In the genomic region with DNA sequence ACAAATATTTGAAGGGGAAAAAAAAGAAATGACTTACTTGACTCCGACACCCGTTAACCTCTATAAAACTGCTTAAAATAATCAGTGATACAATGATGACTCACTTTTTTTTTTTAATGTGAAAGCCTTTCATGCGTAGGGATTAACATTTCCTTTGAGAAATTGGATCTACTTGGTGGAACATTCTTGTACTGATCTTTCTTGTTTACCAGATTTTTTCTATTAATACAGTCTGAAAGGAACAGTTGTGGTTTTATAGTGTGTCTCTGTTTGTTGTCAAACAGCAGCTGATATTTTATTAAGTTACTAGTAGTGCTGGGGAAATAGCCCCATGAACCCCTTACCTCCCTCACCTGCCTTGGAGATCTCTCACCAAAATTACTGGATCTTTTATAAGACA, we compare ENCODE assay signal across 1 cellular context.
TF ChIP-seq lines count a peak whose summit lies in the region.

No MANE protein-coding gene starts in this region.

TF ChIP-seq in IMR-90, 13 proteins besides CTCF, POLR2A, EP300 and RAD21:
- no peak for TF ChIP-seq SMC3 (IDR thresholded peaks at IDR 0.05; ENCODE audit: low read depth, low read length)
- TF ChIP-seq FOS (IDR thresholded peaks at IDR 0.05; ENCODE audit: low read depth, low read length) = peak; percentile 83
- TF ChIP-seq MAFK (IDR thresholded peaks at IDR 0.05; ENCODE audit: low read depth, low read length) = no peak
- TF ChIP-seq, protein P1, sequence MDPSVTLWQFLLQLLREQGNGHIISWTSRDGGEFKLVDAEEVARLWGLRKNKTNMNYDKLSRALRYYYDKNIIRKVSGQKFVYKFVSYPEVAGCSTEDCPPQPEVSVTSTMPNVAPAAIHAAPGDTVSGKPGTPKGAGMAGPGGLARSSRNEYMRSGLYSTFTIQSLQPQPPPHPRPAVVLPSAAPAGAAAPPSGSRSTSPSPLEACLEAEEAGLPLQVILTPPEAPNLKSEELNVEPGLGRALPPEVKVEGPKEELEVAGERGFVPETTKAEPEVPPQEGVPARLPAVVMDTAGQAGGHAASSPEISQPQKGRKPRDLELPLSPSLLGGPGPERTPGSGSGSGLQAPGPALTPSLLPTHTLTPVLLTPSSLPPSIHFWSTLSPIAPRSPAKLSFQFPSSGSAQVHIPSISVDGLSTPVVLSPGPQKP (IDR thresholded peaks at IDR 0.05; ENCODE audit: borderline replicate concordance, low read depth, low read length) = no peak
- no peak for TF ChIP-seq NFE2L2 (IDR thresholded peaks at IDR 0.05; ENCODE audit: low read depth, low read length)
- no peak for TF ChIP-seq MXI1 (IDR thresholded peaks at IDR 0.05; ENCODE audit: borderline replicate concordance, low read depth, low read length)
- no peak for TF ChIP-seq RCOR1 (IDR thresholded peaks at IDR 0.05; ENCODE audit: insufficient replicate concordance, low read length)
- no peak for TF ChIP-seq CEBPB (IDR thresholded peaks at IDR 0.05; ENCODE audit: low read depth, low read length)
- TF ChIP-seq RFX5 (IDR thresholded peaks at IDR 0.05; ENCODE audit: low read depth, low read length) = no peak
- peak; percentile 32; the same call in 1 of the 2 replicates for TF ChIP-seq BHLHE40 (IDR thresholded peaks at IDR 0.05; ENCODE audit: low read depth, low read length)
- TF ChIP-seq CHD1 (IDR thresholded peaks at IDR 0.05; ENCODE audit: low read depth, low read length) = no peak
- TF ChIP-seq MAZ (IDR thresholded peaks at IDR 0.05; ENCODE audit: borderline replicate concordance, low read depth, low read length) = no peak
TF ChIP-seq in IMR-90: peak in this region for 2.
